ENCODE assay signal across 10 cellular contexts in the genomic region with DNA sequence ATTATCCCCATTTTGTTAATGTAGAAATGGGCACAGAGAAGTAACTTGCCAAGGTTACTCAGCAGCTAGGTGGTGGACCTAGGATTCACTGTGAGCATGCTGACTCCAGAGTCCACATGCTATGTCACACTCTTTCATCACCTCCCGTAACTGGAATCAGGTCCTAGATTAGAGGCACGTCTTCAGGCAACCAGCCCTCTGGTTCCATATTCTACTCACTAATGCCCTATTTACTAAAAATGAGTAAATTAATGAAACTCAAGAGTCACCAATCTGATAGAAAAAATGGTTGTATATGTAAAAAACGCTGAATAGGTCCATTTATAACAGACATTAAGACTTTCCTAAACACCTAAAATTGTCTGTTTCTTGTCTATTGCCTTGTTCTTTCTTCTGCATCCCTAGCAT. TPM values are rescaled to one million over a fixed set of nuclear protein-coding genes. Genes with fewer than 3 reads are reported as not detected.
DNase-seq lines count a peak whose midpoint lies in the region; ATAC-seq and TF ChIP-seq lines count a peak whose summit lies in the region.
"Had no signal": no experiment of that assay in that cellular context is flagged by ENCODE, and none has a peak within 500 bp of the region (broad histone marks: within the 10 kb centered on the region; RNA-seq: fewer than 3 reads in every experiment).

No MANE protein-coding gene starts in this region.

- peak; percentile 56 for DNase-seq in NOMO-1 treated with DMSO at 0.1 percent for 48 hours (lab: John Stamatoyannopoulos, UW; ENCODE audit: unreplicated experiment)
- DNase-seq in mucosa of descending colon: no peak
- DNase-seq in COLO668 (lab: John Stamatoyannopoulos, UW; ENCODE audit: unreplicated experiment): no peak
- no peak for DNase-seq in midbrain (lab: John Stamatoyannopoulos, UW)
- DNase-seq in NCI-H345 (lab: John Stamatoyannopoulos, UW): no peak
- no peak for DNase-seq in nucleus accumbens (lab: John Stamatoyannopoulos, UW)
- DNase-seq: NCI-H1694 treated with DMSO at 0.1 percent for 48 hours, ovary had no signal

- no peaks in the 10 kb centered on the region for H3K36me3 ChIP-seq in mucosa of descending colon (ENCODE audit: low read depth)
- H3K36me3 ChIP-seq: ovary had no signal

- intact Hi-C loops in mucosa of descending colon (cut with DNase I, micrococcal nuclease): no loop called here

- H3K9me3 ChIP-seq in mucosa of descending colon: no peaks in the 10 kb centered on the region
- H3K9me3 ChIP-seq: ovary had no signal

- peaks cover 7% of the 10 kb centered on the region for H3K4me1 ChIP-seq in mucosa of descending colon (ENCODE audit: low read depth)

- TF ChIP-seq CTCF in mucosa of descending colon (IDR thresholded peaks at IDR 0.05): no peak

- ATAC-seq in GM18867 (IDR thresholded peaks at IDR 0.05; ENCODE audit: unreplicated experiment) (peak; percentile 21), HG02623 (IDR thresholded peaks at IDR 0.05; ENCODE audit: unreplicated experiment) (peak; percentile 26), mucosa of descending colon (peak; percentile 17)

- no peak overlapping the region for H3K4me3 ChIP-seq in mucosa of descending colon
- H3K4me3 ChIP-seq: ovary had no signal

RNA-seq across cellular contexts. Expression of gene RUFY3, which starts 7.7 kb away (rescaled TPM):
- 10 to 100 TPM; 31.9 to 54.2 (median 46.0) TPM for total RNA-seq in mucosa of descending colon

RNA-seq across cellular contexts. Expression of gene UTP3, which starts 25.7 kb away (rescaled TPM):
- total RNA-seq in mucosa of descending colon: 10 to 100 TPM; 15.8 to 23.4 (median 20.5) TPM

RNA-seq across cellular contexts. Expression of gene JCHAIN, which starts 47.8 kb away (rescaled TPM):
- total RNA-seq in mucosa of descending colon: 100 to 1,000 TPM; 258 to 602 (median 347) TPM
